18 cellular contexts compared by ENCODE assay signal in genomic region chr20:39109933-39110818, GRCh38.
A peak's percentile ranks its signal among the peaks of the same experiment; 100 is the strongest.
DNase-seq lines count a peak whose midpoint lies in the region; ATAC-seq and TF ChIP-seq lines count a peak whose summit lies in the region.
"Had no signal": no experiment of that assay in that cellular context is flagged by ENCODE, and none has a peak within 500 bp of the region (broad histone marks: within the 10 kb centered on the region; RNA-seq: fewer than 3 reads in every experiment).

No MANE protein-coding gene starts in this region.

- H3K36me3 Mint-ChIP-seq in neural crest cell (ENCODE audit: low read depth) (no peaks in the 10 kb centered on the region), progenitor cell of endocrine pancreas (ENCODE audit: insufficient read depth) (no peaks in the 10 kb centered on the region)
- H3K36me3 Mint-ChIP-seq: brain had no signal

- H3K27me3 Mint-ChIP-seq in neural crest cell (ENCODE audit: low read depth) (peaks cover 20% of the 10 kb centered on the region), progenitor cell of endocrine pancreas (peaks cover 33% of the 10 kb centered on the region)

- H3K9me3 ChIP-seq in RWPE2 (ENCODE audit: severe bottlenecking) (no peaks in the 10 kb centered on the region), testis (no peaks in the 10 kb centered on the region), upper lobe of right lung (no peaks in the 10 kb centered on the region)
- H3K9me3 ChIP-seq: colonic mucosa had no signal

- intact Hi-C loops in testis (cut with DNase I; ENCODE audit: low total_unique reads) (no loop called here), upper lobe of right lung (cut with DNase I) (no loop called here)

- ATAC-seq in RWPE2 (ENCODE audit: low read depth) (peak; percentile 4; the same call in 1 of the 3 replicates), upper lobe of right lung (no peak)
- ATAC-seq: activated naive CD8-positive, alpha-beta T cell treated with anti-CD3 and anti-CD28 coated beads, Interleukin-2, amount 50 U/mL, for 24 hours; Panc1; SK-N-SH treated with all-trans-retinoic acid at 6 μM for 48 hours had no signal

- H3K27me3 ChIP-seq in RWPE2 (ENCODE audit: insufficient read depth, poor library complexity, severe bottlenecking), result peaks cover 11% of the 10 kb centered on the region
- no peaks in the 10 kb centered on the region for H3K27me3 ChIP-seq in testis
- peaks cover 4% of the 10 kb centered on the region for H3K27me3 ChIP-seq in upper lobe of right lung
- H3K27me3 ChIP-seq: colonic mucosa had no signal

- peak; percentile 84 for DNase-seq in NCI-H748 (lab: John Stamatoyannopoulos, UW; ENCODE audit: unreplicated experiment)
- no peak for DNase-seq in NCI-H748 treated with DMSO at 0.1 percent for 48 hours (lab: John Stamatoyannopoulos, UW)
- peak; percentile 31 for DNase-seq in NCI-H1105 (lab: John Stamatoyannopoulos, UW)
- no peak for DNase-seq in RWPE2 (ENCODE audit: low spot score)
- DNase-seq in neural crest cell (ENCODE audit: low read depth, low spot score), result no peak
- no peak for DNase-seq in progenitor cell of endocrine pancreas (ENCODE audit: low spot score, unreplicated experiment)
- no peak for DNase-seq in testis
- no peak for DNase-seq in upper lobe of right lung
- DNase-seq: activated CD4-positive, CD25-positive, alpha-beta regulatory T cell treated with anti-CD3 and anti-CD28 coated beads, Interleukin-2, amount 50 U/mL, for 72 hours; activated naive CD8-positive, alpha-beta T cell treated with anti-CD3 and anti-CD28 coated beads, Interleukin-2, amount 50 U/mL, for 24 hours; CD4-positive, alpha-beta T cell; colonic mucosa; KG1; retina had no signal

- TF ChIP-seq POLR2A in testis (IDR thresholded peaks at IDR 0.05), result no peak

- H3K4me1 Mint-ChIP-seq in neural crest cell (peaks cover 39% of the 10 kb centered on the region), progenitor cell of endocrine pancreas (ENCODE audit: low read depth) (peaks cover 10% of the 10 kb centered on the region)
- H3K4me1 Mint-ChIP-seq: activated naive CD8-positive, alpha-beta T cell treated with anti-CD3 and anti-CD28 coated beads, Interleukin-2, amount 50 U/mL, for 24 hours had no signal

- H3K4me3 ChIP-seq in RWPE2 (ENCODE audit: severe bottlenecking) (no peak overlapping the region), testis (no peak overlapping the region), upper lobe of right lung (no peak overlapping the region)
- H3K4me3 ChIP-seq: colonic mucosa had no signal

- H3K27ac Mint-ChIP-seq in neural crest cell (ENCODE audit: unreplicated experiment) (no peak overlapping the region), progenitor cell of endocrine pancreas (no peak overlapping the region)
- H3K27ac Mint-ChIP-seq: activated naive CD8-positive, alpha-beta T cell treated with anti-CD3 and anti-CD28 coated beads, Interleukin-2, amount 50 U/mL, for 24 hours; activated T-helper 1 cell treated with anti-CD3 and anti-CD28 coated beads, Interleukin-12 subunit alpha, Interleukin-12 subunit beta, Interleukin-2, Interleukin-4 antibody, amounts not matched to agents 30 ng/mL and 10 ng/mL and 1 ng/mL, durations not matched to agents 14 hours and 24 hours and 36 hours; CD4-positive, alpha-beta T cell had no signal

- H3K36me3 ChIP-seq in RWPE2 (ENCODE audit: low read depth) (no peaks in the 10 kb centered on the region), testis (ENCODE audit: low read depth, missing control alignments) (no peaks in the 10 kb centered on the region), upper lobe of right lung (no peaks in the 10 kb centered on the region)
- H3K36me3 ChIP-seq: colonic mucosa had no signal

- TF ChIP-seq CTCF in RWPE2 (IDR thresholded peaks at IDR 0.05; ENCODE audit: poor library complexity, severe bottlenecking) (no peak), neural crest cell (conservative IDR thresholded peaks at IDR 0.05) (no peak), progenitor cell of endocrine pancreas (IDR thresholded peaks at IDR 0.05; ENCODE audit: unreplicated experiment) (no peak), testis (IDR thresholded peaks at IDR 0.05) (no peak), upper lobe of right lung (IDR thresholded peaks at IDR 0.05) (no peak)

- H3K4me3 Mint-ChIP-seq in neural crest cell (peak overlapping the region; percentile 4), progenitor cell of endocrine pancreas (ENCODE audit: low read depth) (no peak overlapping the region)
- H3K4me3 Mint-ChIP-seq: activated naive CD8-positive, alpha-beta T cell treated with anti-CD3 and anti-CD28 coated beads, Interleukin-2, amount 50 U/mL, for 24 hours; activated T-helper 1 cell treated with anti-CD3 and anti-CD28 coated beads, Interleukin-12 subunit alpha, Interleukin-12 subunit beta, Interleukin-2, Interleukin-4 antibody, amounts not matched to agents 30 ng/mL and 10 ng/mL and 1 ng/mL, durations not matched to agents 14 hours and 24 hours and 36 hours; brain; CD4-positive, alpha-beta T cell had no signal

- no peak overlapping the region for H3K27ac ChIP-seq in RWPE2 (ENCODE audit: poor library complexity, severe bottlenecking)
- no peak overlapping the region for H3K27ac ChIP-seq in testis
- H3K27ac ChIP-seq in upper lobe of right lung, result no peak overlapping the region
- H3K27ac ChIP-seq: colonic mucosa had no signal

- WGBS in testis, 2 donors, result 43 to 54% methylated on average over 10 of the region's 10 CpGs

- H3K4me1 ChIP-seq in RWPE2 (ENCODE audit: insufficient read depth, poor library complexity, severe bottlenecking), result peaks cover 4% of the 10 kb centered on the region
- H3K4me1 ChIP-seq in testis, result no peaks in the 10 kb centered on the region
- no peaks in the 10 kb centered on the region for H3K4me1 ChIP-seq in upper lobe of right lung
- H3K4me1 ChIP-seq: colonic mucosa had no signal

- H3K9me3 Mint-ChIP-seq in neural crest cell, result peaks cover 7% of the 10 kb centered on the region
- peaks cover 2% of the 10 kb centered on the region for H3K9me3 Mint-ChIP-seq in progenitor cell of endocrine pancreas (ENCODE audit: low read depth)
- H3K9me3 Mint-ChIP-seq: activated naive CD8-positive, alpha-beta T cell treated with anti-CD3 and anti-CD28 coated beads, Interleukin-2, amount 50 U/mL, for 24 hours; activated T-helper 1 cell treated with anti-CD3 and anti-CD28 coated beads, Interleukin-12 subunit alpha, Interleukin-12 subunit beta, Interleukin-2, Interleukin-4 antibody, amounts not matched to agents 30 ng/mL and 10 ng/mL and 1 ng/mL, durations not matched to agents 14 hours and 24 hours and 36 hours; CD4-positive, alpha-beta T cell had no signal

Comparison
In these comparisons a context has a peak if more than half of its experiments do, and no peak if none do; other contexts are left out.
1. DNase-seq: peak in NCI-H748 (single experiment) and NCI-H1105 (single experiment); none in NCI-H748 treated with DMSO at 0.1 percent for 48 hours (single experiment), RWPE2 (single experiment), neural crest cell (single experiment), progenitor cell of endocrine pancreas (single experiment), testis (single experiment) and upper lobe of right lung (single experiment).